Comparison of ENCODE assay signal across 28 cellular contexts in the genomic region with DNA sequence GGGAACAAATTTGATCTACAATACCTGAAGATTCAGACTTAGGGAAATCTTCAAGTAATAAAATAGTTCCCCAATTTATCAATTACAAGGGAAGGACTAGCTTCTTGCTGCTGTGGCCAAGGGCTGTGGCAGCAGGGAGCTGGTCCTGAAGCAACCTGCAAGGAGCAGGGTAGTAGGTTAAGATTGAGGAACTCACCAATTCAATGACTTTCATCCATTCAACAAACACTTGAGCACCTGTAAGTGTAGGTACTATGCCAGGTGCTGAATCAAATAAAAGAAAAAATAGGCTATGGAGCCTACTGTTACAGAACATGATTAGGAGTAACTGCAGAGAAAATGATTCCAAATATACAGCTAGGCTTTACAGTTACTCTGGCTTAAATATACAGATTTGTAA.
"Had no signal": no experiment of that assay in that cellular context is flagged by ENCODE, and none has a peak within 500 bp of the region (broad histone marks: within the 10 kb centered on the region; RNA-seq: fewer than 3 reads in every experiment).

No MANE protein-coding gene starts in this region.

- H3K4me1 Mint-ChIP-seq: nephron progenitor cell had no signal

- H3K27ac Mint-ChIP-seq: activated CD4-positive, alpha-beta T cell treated with anti-CD3 and anti-CD28 coated beads for 36 hours; activated CD8-positive, alpha-beta memory T cell treated with anti-CD3 and anti-CD28 coated beads, Interleukin-2, amount 10 ng/mL, durations not matched to agents 7 days and 5 days; activated CD8-positive, alpha-beta T cell treated with anti-CD3 and anti-CD28 coated beads, Interleukin-2, amount 10 ng/mL, durations not matched to agents 7 days and 5 days; mesothelial cell of epicardium; nephron progenitor cell; progenitor cell of endocrine pancreas; T-helper 2 cell treated with Interferon-gamma antibody and Interleukin-4, amounts not matched to agents 5 μg/mL and 100 μg/mL, for 36 hours had no signal

- DNase-seq: activated CD4-positive, alpha-beta T cell treated with anti-CD3 and anti-CD28 coated beads for 36 hours; activated CD4-positive, CD25-positive, alpha-beta regulatory T cell; activated CD8-positive, alpha-beta memory T cell treated with anti-CD3 and anti-CD28 coated beads, Interleukin-2, amount 10 ng/mL, durations not matched to agents 7 days and 5 days; activated CD8-positive, alpha-beta T cell treated with anti-CD3 and anti-CD28 coated beads, Interleukin-2, amount 10 ng/mL, durations not matched to agents 7 days and 5 days; activated naive CD4-positive, alpha-beta T cell; activated T-cell treated with anti-CD3 and anti-CD28 coated beads, Interleukin-2, amount 50 U/mL, for 48 hours; anterior cingulate cortex; dermis blood vessel endothelial cell; effector CD4-positive, alpha-beta T cell; gastrocnemius medialis; head of caudate nucleus; hippocampal formation; left cardiac atrium; naive B cell; nephron progenitor cell; ovary; right lobe of liver; stimulated activated CD4-positive, alpha-beta T cell treated with anti-CD3 and anti-CD28 coated beads, Interleukin-2, amount 100 ng/mL, for 48 hours; stimulated activated naive CD4-positive, alpha-beta T cell treated with Interleukin-2 at 50 U/mL for 16 hours had no signal

- H3K27me3 Mint-ChIP-seq: activated CD4-positive, alpha-beta T cell treated with anti-CD3 and anti-CD28 coated beads for 36 hours; activated CD8-positive, alpha-beta memory T cell treated with anti-CD3 and anti-CD28 coated beads, Interleukin-2, amount 10 ng/mL, durations not matched to agents 7 days and 5 days; activated naive CD8-positive, alpha-beta T cell; central memory CD8-positive, alpha-beta T cell; naive B cell; progenitor cell of endocrine pancreas had no signal

- FAIRE-seq: bronchial epithelial cell, colon, endometrium, keratinocyte had no signal

- H3K4me3 Mint-ChIP-seq: activated CD4-positive, alpha-beta T cell treated with anti-CD3 and anti-CD28 coated beads for 36 hours; activated CD8-positive, alpha-beta memory T cell treated with anti-CD3 and anti-CD28 coated beads, Interleukin-2, amount 10 ng/mL, durations not matched to agents 7 days and 5 days; activated CD8-positive, alpha-beta T cell treated with anti-CD3 and anti-CD28 coated beads, Interleukin-2, amount 10 ng/mL, durations not matched to agents 7 days and 5 days; activated naive CD8-positive, alpha-beta T cell; central memory CD8-positive, alpha-beta T cell; mesothelial cell of epicardium; naive B cell; nephron progenitor cell; T-helper 2 cell treated with Interferon-gamma antibody and Interleukin-4, amounts not matched to agents 5 μg/mL and 100 μg/mL, for 36 hours had no signal

- ATAC-seq: activated CD4-positive, alpha-beta T cell treated with anti-CD3 and anti-CD28 coated beads for 36 hours; activated CD8-positive, alpha-beta memory T cell treated with anti-CD3 and anti-CD28 coated beads, Interleukin-2, amount 10 ng/mL, durations not matched to agents 7 days and 5 days; activated CD8-positive, alpha-beta T cell treated with anti-CD3 and anti-CD28 coated beads, Interleukin-2, amount 10 ng/mL, durations not matched to agents 7 days and 5 days; gastrocnemius medialis; left cardiac atrium; right lobe of liver had no signal

- H3K9me3 Mint-ChIP-seq: central memory CD8-positive, alpha-beta T cell; mesothelial cell of epicardium; naive B cell; nephron progenitor cell; T-helper 2 cell treated with Interferon-gamma antibody and Interleukin-4, amounts not matched to agents 5 μg/mL and 100 μg/mL, for 36 hours had no signal
